Comparison of ENCODE assay signal across 3 cellular contexts in the genomic region with DNA sequence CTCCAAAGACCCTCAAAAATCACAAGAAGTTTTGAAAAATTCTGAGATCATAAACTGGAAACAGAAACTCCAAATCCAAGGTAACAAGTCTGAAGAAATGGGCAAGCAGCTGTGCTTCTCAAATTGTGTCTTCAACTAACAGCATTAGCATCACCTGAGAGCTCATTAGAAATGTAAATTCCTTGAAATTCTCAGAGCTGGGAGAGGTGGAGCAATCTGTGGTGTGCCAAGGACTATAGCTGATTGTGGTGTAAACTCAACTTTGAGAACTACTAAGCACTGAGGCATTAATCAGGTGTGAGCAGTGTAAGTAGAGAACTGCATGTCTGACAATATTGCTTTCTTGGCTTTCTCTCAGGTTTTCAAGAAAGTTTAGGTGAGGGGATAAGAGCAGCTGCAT. TPM values are rescaled to one million over a fixed set of nuclear protein-coding genes. Genes with fewer than 3 reads are reported as not detected.
"Had no signal": no experiment of that assay in that cellular context is flagged by ENCODE, and none has a peak within 500 bp of the region (broad histone marks: within the 10 kb centered on the region; RNA-seq: fewer than 3 reads in every experiment).

No MANE protein-coding gene starts in this region.

RNA-seq across cellular contexts. Expression of gene GLYATL1B, which starts 7.5 kb away (rescaled TPM):
- total RNA-seq: HepG2, HFFc6, HT1080 had no signal
- polyA plus RNA-seq: HepG2 had no signal
